In the genomic region with DNA sequence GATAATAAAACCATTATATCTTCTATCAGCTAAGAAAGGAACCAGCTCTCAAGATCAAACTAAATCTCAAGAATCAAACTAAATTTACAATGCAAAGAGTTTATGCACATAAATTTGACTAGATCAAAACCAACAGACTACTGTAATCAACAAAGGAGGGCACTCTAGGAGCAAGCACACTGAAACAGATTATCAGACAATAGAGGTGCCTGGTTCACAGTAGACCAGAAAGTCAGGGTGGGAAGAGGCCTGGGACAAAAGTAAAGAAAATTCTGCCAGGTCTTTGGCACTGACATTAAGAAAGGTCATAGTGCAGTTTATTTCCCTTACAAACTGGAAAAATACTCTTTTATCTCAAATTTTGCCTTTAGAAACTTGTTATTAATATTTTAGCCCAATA, we compare ENCODE assay signal across 23 cellular contexts.
"Had no signal": no experiment of that assay in that cellular context is flagged by ENCODE, and none has a peak within 500 bp of the region (broad histone marks: within the 10 kb centered on the region; RNA-seq: fewer than 3 reads in every experiment).

No MANE protein-coding gene starts in this region.

- H3K36me3 Mint-ChIP-seq: neural progenitor cell had no signal

- H3K27ac Mint-ChIP-seq: activated naive CD4-positive, alpha-beta T cell treated with anti-CD3 and anti-CD28 coated beads, Interleukin-2, amount 50 U/mL, for 24 hours; activated naive CD8-positive, alpha-beta T cell treated with anti-CD3 and anti-CD28 coated beads, Interleukin-2, amount 50 U/mL, for 24 hours; neural progenitor cell had no signal

- H3K27me3 ChIP-seq: breast epithelium, gastroesophageal sphincter, neural progenitor cell, right atrium auricular region, tibial nerve had no signal

- DNase-seq: activated CD4-positive, alpha-beta T cell treated with anti-CD3 and anti-CD28 coated beads for 4 hours; activated CD4-positive, alpha-beta T cell treated with anti-CD3 and anti-CD28 coated beads, Interleukin-2, amount 50 U/mL, for 4 hours; activated naive CD8-positive, alpha-beta T cell treated with anti-CD3 and anti-CD28 coated beads, Interleukin-2, amount 50 U/mL, for 24 hours; amygdala; dermis blood vessel endothelial cell; effector CD4-positive, alpha-beta T cell; erythroblast; hippocampal formation; immature natural killer cell; kidney; left colon; mammary epithelial cell; naive thymus-derived CD8-positive, alpha-beta T cell; occipital lobe; stimulated activated naive CD4-positive, alpha-beta T cell treated with Interleukin-2 at 50 U/mL for 16 hours had no signal

- H3K4me3 Mint-ChIP-seq: activated naive CD4-positive, alpha-beta T cell treated with anti-CD3 and anti-CD28 coated beads, Interleukin-2, amount 50 U/mL, for 24 hours; activated naive CD8-positive, alpha-beta T cell treated with anti-CD3 and anti-CD28 coated beads, Interleukin-2, amount 50 U/mL, for 24 hours; activated T-helper 17 cell treated with anti-CD3 and anti-CD28 coated beads, Interleukin-2, amount 50 U/mL, for 72 hours; immature natural killer cell; neural progenitor cell had no signal

- H3K27ac ChIP-seq: breast epithelium, gastroesophageal sphincter, neural progenitor cell, parathyroid adenoma, right atrium auricular region, tibial nerve had no signal

- H2AFZ ChIP-seq: neural progenitor cell, parathyroid adenoma had no signal

- H3K27me3 Mint-ChIP-seq: activated naive CD4-positive, alpha-beta T cell treated with anti-CD3 and anti-CD28 coated beads, Interleukin-2, amount 50 U/mL, for 24 hours; activated naive CD8-positive, alpha-beta T cell treated with anti-CD3 and anti-CD28 coated beads, Interleukin-2, amount 50 U/mL, for 24 hours; activated T-helper 17 cell treated with anti-CD3 and anti-CD28 coated beads, Interleukin-2, amount 50 U/mL, for 72 hours; naive thymus-derived CD8-positive, alpha-beta T cell had no signal

- H3K4me3 ChIP-seq: breast epithelium, gastroesophageal sphincter, neural progenitor cell, right atrium auricular region, tibial nerve had no signal

- H3K9ac ChIP-seq: neural progenitor cell, parathyroid adenoma had no signal

- H3K36me3 ChIP-seq: breast epithelium, neural progenitor cell had no signal

- H3K4me2 ChIP-seq: neural progenitor cell had no signal

- H3K4me1 ChIP-seq: breast epithelium had no signal

- H3K9me3 Mint-ChIP-seq: activated naive CD4-positive, alpha-beta T cell treated with anti-CD3 and anti-CD28 coated beads, Interleukin-2, amount 50 U/mL, for 24 hours; activated naive CD8-positive, alpha-beta T cell treated with anti-CD3 and anti-CD28 coated beads, Interleukin-2, amount 50 U/mL, for 24 hours; activated T-helper 17 cell treated with anti-CD3 and anti-CD28 coated beads, Interleukin-2, amount 50 U/mL, for 72 hours; immature natural killer cell; naive thymus-derived CD8-positive, alpha-beta T cell; neural progenitor cell had no signal

- H3K9me3 ChIP-seq: breast epithelium, gastroesophageal sphincter, right atrium auricular region, tibial nerve had no signal

- ATAC-seq: activated naive CD8-positive, alpha-beta T cell treated with anti-CD3 and anti-CD28 coated beads, Interleukin-2, amount 50 U/mL, for 24 hours; activated T-helper 17 cell treated with anti-CD3 and anti-CD28 coated beads, Interleukin-2, amount 50 U/mL, for 72 hours; gastroesophageal sphincter; left colon; naive thymus-derived CD8-positive, alpha-beta T cell had no signal
